In genomic region chr5:154653764-154654483, GRCh38 we compare ENCODE assay signal across 9 cellular contexts.
DNase-seq lines count a peak whose midpoint lies in the region; ATAC-seq and TF ChIP-seq lines count a peak whose summit lies in the region.
"Had no signal": no experiment of that assay in that cellular context is flagged by ENCODE, and none has a peak within 500 bp of the region (broad histone marks: within the 10 kb centered on the region; RNA-seq: fewer than 3 reads in every experiment).

No MANE protein-coding gene starts in this region.

- peak overlapping the region; percentile 46 for H3K27ac Mint-ChIP-seq in activated CD8-positive, alpha-beta T cell treated with anti-CD3 and anti-CD28 coated beads, Interleukin-2, amount 10 ng/mL, durations not matched to agents 7 days and 5 days
- no peak overlapping the region for H3K27ac Mint-ChIP-seq in activated CD8-positive, alpha-beta T cell treated with anti-CD3 and anti-CD28 coated beads for 36 hours
- no peak overlapping the region for H3K27ac Mint-ChIP-seq in osteocyte (ENCODE audit: unreplicated experiment)

- H3K4me3 ChIP-seq in duodenal mucosa (ENCODE audit: low read depth in 1 of 2, low read length in 2 of 2) (peak overlapping the region; percentile 20 to 25), transverse colon (peak overlapping the region in 1 of 4 donors; percentile 2)

- intact Hi-C loops in activated CD8-positive, alpha-beta T cell treated with anti-CD3 and anti-CD28 coated beads for 36 hours (cut with micrococcal nuclease), result loop anchor here (10.0 kb wide), 1 partner anchor 221 kb away; no protein-coding TSS in a partner anchor
- intact Hi-C loops in transverse colon (cut with DNase I; ENCODE audit: low total_unique reads), result loop anchor here (5.0 kb wide), 1 partner anchor 158 kb away; no protein-coding TSS in a partner anchor

- in situ Hi-C loops in transverse colon (cut with MboI; ENCODE audit: low pct_ligation_motif_present in 1 of 4, low pct_unique_long_range_greater_than_20kb in 1 of 4, low sequenced_read_pairs in 3 of 4), result loop anchor here in 1 of 4 donors (10.0 kb wide), 1 partner anchor 151 kb away; no protein-coding TSS in a partner anchor

- no peak for ATAC-seq in activated CD8-positive, alpha-beta T cell treated with anti-CD3 and anti-CD28 coated beads, Interleukin-2, amount 10 ng/mL, durations not matched to agents 7 days and 5 days
- ATAC-seq in activated CD8-positive, alpha-beta T cell treated with anti-CD3 and anti-CD28 coated beads for 36 hours, result no peak
- ATAC-seq in HG02798 (IDR thresholded peaks at IDR 0.05; ENCODE audit: poor library complexity, unreplicated experiment), result no peak
- no peak for ATAC-seq in GM18907 (IDR thresholded peaks at IDR 0.05; ENCODE audit: unreplicated experiment)

- peak overlapping the region; percentile 38 for H3K4me3 Mint-ChIP-seq in activated CD8-positive, alpha-beta T cell treated with anti-CD3 and anti-CD28 coated beads, Interleukin-2, amount 10 ng/mL, durations not matched to agents 7 days and 5 days
- H3K4me3 Mint-ChIP-seq in activated CD8-positive, alpha-beta T cell treated with anti-CD3 and anti-CD28 coated beads for 36 hours, result no peak overlapping the region
- no peak overlapping the region for H3K4me3 Mint-ChIP-seq in osteocyte (ENCODE audit: unreplicated experiment)

- no peaks in the 10 kb centered on the region for H3K9me3 Mint-ChIP-seq in activated CD8-positive, alpha-beta T cell treated with anti-CD3 and anti-CD28 coated beads, Interleukin-2, amount 10 ng/mL, durations not matched to agents 7 days and 5 days (ENCODE audit: insufficient read depth)
- no peaks in the 10 kb centered on the region for H3K9me3 Mint-ChIP-seq in activated CD8-positive, alpha-beta T cell treated with anti-CD3 and anti-CD28 coated beads for 36 hours
- H3K9me3 Mint-ChIP-seq in osteocyte (ENCODE audit: unreplicated experiment), result no peaks in the 10 kb centered on the region

- TF ChIP-seq POLR2A in transverse colon (IDR thresholded peaks at IDR 0.05), result no peak

- POLR2A ChIA-PET in activated CD8-positive, alpha-beta T cell treated with anti-CD3 and anti-CD28 coated beads, Interleukin-2, amount 10 ng/mL, durations not matched to agents 7 days and 5 days (lab: Charles Lee), result no interaction called here
- POLR2A ChIA-PET in activated CD8-positive, alpha-beta T cell treated with anti-CD3 and anti-CD28 coated beads for 36 hours (lab: Charles Lee), result interaction anchor here (1.1 kb wide), 1 partner anchor 242 kb away, joined by 3 read pairs; no protein-coding TSS in a partner anchor

- WGBS in transverse colon (ENCODE audit: low coverage in 1 of 2), 2 donors, result 43% methylated on average over 4 of the region's 4 CpGs; no CpG with 5 or more reads in 1 of the 2 donors

- peak overlapping the region; percentile 28 to 36 for H3K9ac ChIP-seq in duodenal mucosa (ENCODE audit: low read depth in 1 of 2, low read length in 2 of 2)

- H3K27ac ChIP-seq in duodenal mucosa (ENCODE audit: low read depth, low read length), result no peak overlapping the region
- H3K27ac ChIP-seq in transverse colon, result peak overlapping the region in 3 of 4 donors; percentile 31 to 42 (median 33)

- no peaks in the 10 kb centered on the region for H3K27me3 Mint-ChIP-seq in activated CD8-positive, alpha-beta T cell treated with anti-CD3 and anti-CD28 coated beads, Interleukin-2, amount 10 ng/mL, durations not matched to agents 7 days and 5 days (ENCODE audit: low read depth)
- H3K27me3 Mint-ChIP-seq in activated CD8-positive, alpha-beta T cell treated with anti-CD3 and anti-CD28 coated beads for 36 hours, result no peaks in the 10 kb centered on the region
- no peaks in the 10 kb centered on the region for H3K27me3 Mint-ChIP-seq in osteocyte (ENCODE audit: unreplicated experiment)

- no peak for DNase-seq in activated CD8-positive, alpha-beta T cell treated with anti-CD3 and anti-CD28 coated beads, Interleukin-2, amount 10 ng/mL, durations not matched to agents 7 days and 5 days
- no peak for DNase-seq in activated CD8-positive, alpha-beta T cell treated with anti-CD3 and anti-CD28 coated beads for 36 hours
- DNase-seq in lung microvascular endothelial cell (ENCODE audit: low read depth in 2 of 2), result peak; percentile 35 to 53
- DNase-seq in transverse colon, result no peak
- no peak for DNase-seq in osteocyte (ENCODE audit: extremely low spot score, unreplicated experiment)
- DNase-seq: ACHN had no signal

- TF ChIP-seq EP300 in transverse colon (IDR thresholded peaks at IDR 0.05; ENCODE audit: low read depth), result no peak

- CTCF ChIA-PET in activated CD8-positive, alpha-beta T cell treated with anti-CD3 and anti-CD28 coated beads, Interleukin-2, amount 10 ng/mL, durations not matched to agents 7 days and 5 days (lab: Charles Lee), result no interaction called here
- CTCF ChIA-PET in activated CD8-positive, alpha-beta T cell treated with anti-CD3 and anti-CD28 coated beads for 36 hours (lab: Charles Lee), result no interaction called here

- H3K9me3 ChIP-seq in duodenal mucosa (ENCODE audit: control insufficient read depth in 1 of 2, low read length in 2 of 2), result no peaks in the 10 kb centered on the region
- no peaks in the 10 kb centered on the region for H3K9me3 ChIP-seq in transverse colon

- peaks cover 14% of the 10 kb centered on the region for H3K4me1 Mint-ChIP-seq in activated CD8-positive, alpha-beta T cell treated with anti-CD3 and anti-CD28 coated beads, Interleukin-2, amount 10 ng/mL, durations not matched to agents 7 days and 5 days (ENCODE audit: low read depth)
- peaks cover 8% of the 10 kb centered on the region for H3K4me1 Mint-ChIP-seq in activated CD8-positive, alpha-beta T cell treated with anti-CD3 and anti-CD28 coated beads for 36 hours (ENCODE audit: low read depth)
- peaks cover 11% of the 10 kb centered on the region for H3K4me1 Mint-ChIP-seq in osteocyte (ENCODE audit: unreplicated experiment)

- no peaks in the 10 kb centered on the region for H3K36me3 Mint-ChIP-seq in activated CD8-positive, alpha-beta T cell treated with anti-CD3 and anti-CD28 coated beads, Interleukin-2, amount 10 ng/mL, durations not matched to agents 7 days and 5 days (ENCODE audit: low read depth)
- no peaks in the 10 kb centered on the region for H3K36me3 Mint-ChIP-seq in activated CD8-positive, alpha-beta T cell treated with anti-CD3 and anti-CD28 coated beads for 36 hours (ENCODE audit: low read depth)
- H3K36me3 Mint-ChIP-seq in osteocyte (ENCODE audit: unreplicated experiment), result no peaks in the 10 kb centered on the region

- no peak for TF ChIP-seq CTCF in activated CD8-positive, alpha-beta T cell treated with anti-CD3 and anti-CD28 coated beads for 36 hours (IDR thresholded peaks at IDR 0.05)
- TF ChIP-seq CTCF in transverse colon (IDR thresholded peaks at IDR 0.05) (no peak), osteocyte (IDR thresholded peaks at IDR 0.05) (no peak)

- H3K4me1 ChIP-seq in duodenal mucosa (ENCODE audit: control insufficient read depth in 1 of 2, insufficient read depth in 2 of 2, low read length in 2 of 2) (peaks cover 23 to 26% of the 10 kb centered on the region in 2 donors), transverse colon (peaks cover 6 to 26% (median 16%) of the 10 kb centered on the region in 4 donors)

- H3K27me3 ChIP-seq in duodenal mucosa (ENCODE audit: control insufficient read depth in 1 of 2, insufficient read depth in 2 of 2, low read length in 2 of 2) (no peaks in the 10 kb centered on the region), transverse colon (no peaks in the 10 kb centered on the region)

- H3K36me3 ChIP-seq in duodenal mucosa (ENCODE audit: control insufficient read depth in 1 of 2, insufficient read depth in 2 of 2, low read length in 2 of 2) (no peaks in the 10 kb centered on the region), transverse colon (no peaks in the 10 kb centered on the region)

Comparison
In these comparisons a context has a peak if more than half of its experiments do, and no peak if none do; other contexts are left out.
1. DNase-seq: peak in lung microvascular endothelial cell (2 of 2); none in activated CD8-positive, alpha-beta T cell treated with anti-CD3 and anti-CD28 coated beads, Interleukin-2, amount 10 ng/mL, durations not matched to agents 7 days and 5 days (single experiment), activated CD8-positive, alpha-beta T cell treated with anti-CD3 and anti-CD28 coated beads for 36 hours (single experiment), transverse colon (single experiment) and osteocyte (single experiment).